ENCODE assay signal across 30 cellular contexts in the genomic region with DNA sequence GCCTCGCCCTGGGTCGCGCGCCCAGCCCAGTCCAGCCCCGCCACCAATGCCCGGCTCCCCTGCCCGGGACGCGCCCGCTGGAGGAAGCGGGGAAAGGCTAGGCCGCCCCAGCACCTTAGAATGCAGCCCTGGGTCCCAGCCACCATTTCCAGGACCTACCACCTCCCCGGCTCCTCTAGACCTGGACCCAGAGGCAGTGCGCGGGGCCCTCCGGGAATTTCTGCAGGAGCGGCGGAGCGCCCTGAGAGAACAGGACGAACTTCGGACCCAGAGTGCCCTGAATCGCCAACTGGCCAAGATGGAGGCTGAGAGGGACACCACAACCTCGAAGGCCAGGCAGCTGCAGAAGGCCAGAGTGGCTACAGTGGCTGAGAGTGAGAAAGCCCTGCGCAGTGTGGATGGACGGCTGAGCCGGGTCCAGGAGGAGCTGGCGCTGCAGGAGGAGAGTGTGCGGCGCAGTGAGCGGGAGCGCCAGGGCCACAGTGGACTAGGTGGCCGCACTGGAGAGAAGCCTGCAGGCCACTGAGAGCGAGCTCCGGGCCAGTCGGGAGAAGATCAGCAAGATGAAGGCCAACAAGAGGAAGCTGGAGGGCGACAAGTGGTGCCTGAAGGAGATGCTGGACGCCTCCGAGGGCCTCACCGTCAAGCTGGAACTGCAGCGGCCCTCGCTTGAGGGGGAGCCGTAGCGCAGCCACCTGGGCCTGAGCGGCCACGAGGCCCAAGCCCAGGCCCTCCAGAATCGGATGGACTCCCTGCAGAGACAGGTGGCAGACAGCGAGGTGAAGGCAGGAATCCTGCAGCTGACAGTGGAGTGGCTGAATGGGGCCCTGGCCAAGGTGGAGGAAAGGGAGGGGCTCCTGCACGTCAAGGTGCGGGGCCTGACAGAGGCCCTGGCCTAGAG.
"Had no signal": no experiment of that assay in that cellular context is flagged by ENCODE, and none has a peak within 500 bp of the region (broad histone marks: within the 10 kb centered on the region; RNA-seq: fewer than 3 reads in every experiment).

No MANE protein-coding gene starts in this region.

- H3K4me3 ChIP-seq: ascending aorta, breast epithelium, cardiac muscle cell, coronary artery, dorsolateral prefrontal cortex had no signal

- H3K27ac Mint-ChIP-seq: activated CD4-positive, alpha-beta memory T cell treated with anti-CD3 and anti-CD28 coated beads for 36 hours; activated CD4-positive, alpha-beta T cell treated with anti-CD3 and anti-CD28 coated beads for 36 hours; activated CD4-positive, alpha-beta T cell treated with anti-CD3 and anti-CD28 coated beads, Interleukin-2, amount 10 ng/mL, durations not matched to agents 24 days and 14 days; activated CD8-positive, alpha-beta memory T cell treated with anti-CD3 and anti-CD28 coated beads, Interleukin-2, amount 10 ng/mL, durations not matched to agents 7 days and 5 days; activated CD8-positive, alpha-beta T cell treated with anti-CD3 and anti-CD28 coated beads, Interleukin-2, amount 10 ng/mL, durations not matched to agents 7 days and 5 days; activated naive CD4-positive, alpha-beta T cell treated with anti-CD3 and anti-CD28 coated beads, Interleukin-2, amount 10 ng/mL, durations not matched to agents 7 days and 5 days; activated naive CD4-positive, alpha-beta T cell treated with anti-CD3 and anti-CD28 coated beads, Interleukin-2, amount 50 U/mL, for 72 hours; activated naive CD8-positive, alpha-beta T cell treated with anti-CD3 and anti-CD28 coated beads, Interleukin-2, amount 10 ng/mL, durations not matched to agents 7 days and 5 days; activated T-cell treated with anti-CD3 and anti-CD28 coated beads, Interleukin-2, amount 50 U/mL, for 72 hours; brain; dendritic cell treated with granulocyte-macrophage colony-stimulating factor and Interleukin-4, amounts not matched to agents 40 ng/mL and 50 ng/mL, for 4 days; endodermal cell; T-helper 1 cell treated with Interleukin-12 subunit alpha and Interleukin-12 subunit beta and Interleukin-4 antibody, amounts not matched to agents 30 μg/mL and 1 μg/mL, for 36 hours had no signal

- H3K36me3 ChIP-seq: ascending aorta, breast epithelium, cardiac muscle cell had no signal

- DNase-seq: activated CD4-positive, alpha-beta memory T cell treated with anti-CD3 and anti-CD28 coated beads for 36 hours; activated CD4-positive, alpha-beta T cell treated with anti-CD3 and anti-CD28 coated beads for 36 hours; activated CD4-positive, alpha-beta T cell treated with anti-CD3 and anti-CD28 coated beads, Interleukin-2, amount 10 ng/mL, durations not matched to agents 24 days and 14 days; activated CD4-positive, CD25-positive, alpha-beta regulatory T cell; activated CD4-positive, CD25-positive, alpha-beta regulatory T cell treated with anti-CD3 and anti-CD28 coated beads, Interleukin-2, amount 50 U/mL, for 72 hours; activated CD8-positive, alpha-beta memory T cell treated with anti-CD3 and anti-CD28 coated beads, Interleukin-2, amount 10 ng/mL, durations not matched to agents 7 days and 5 days; activated CD8-positive, alpha-beta memory T cell treated with anti-CD3 and anti-CD28 coated beads, Interleukin-2, amount 50 U/mL, for 4 hours; activated CD8-positive, alpha-beta T cell treated with anti-CD3 and anti-CD28 coated beads, Interleukin-2, amount 10 ng/mL, durations not matched to agents 7 days and 5 days; activated gamma-delta T cell; activated naive CD4-positive, alpha-beta T cell; activated naive CD4-positive, alpha-beta T cell treated with anti-CD3 and anti-CD28 coated beads, Interleukin-2, amount 10 ng/mL, durations not matched to agents 7 days and 5 days; activated naive CD8-positive, alpha-beta T cell treated with anti-CD3 and anti-CD28 coated beads, Interleukin-2, amount 10 ng/mL, durations not matched to agents 7 days and 5 days; activated T-cell treated with anti-CD3 and anti-CD28 coated beads, Interleukin-2, amount 50 U/mL, for 1 hour; activated T-cell treated with anti-CD3 and anti-CD28 coated beads, Interleukin-2, amount 50 U/mL, for 72 hours; central memory CD4-positive, alpha-beta T cell; cerebellar nuclear complex; dorsolateral prefrontal cortex; effector memory CD4-positive, alpha-beta T cell; endodermal cell; foreskin fibroblast; head of caudate nucleus; T1000 had no signal

- H3K27me3 ChIP-seq: ascending aorta, cardiac muscle cell had no signal

- H3K27me3 Mint-ChIP-seq: activated CD4-positive, alpha-beta memory T cell treated with anti-CD3 and anti-CD28 coated beads for 36 hours; activated CD4-positive, alpha-beta T cell treated with anti-CD3 and anti-CD28 coated beads for 36 hours; activated naive CD8-positive, alpha-beta T cell treated with anti-CD3 and anti-CD28 coated beads, Interleukin-2, amount 10 ng/mL, durations not matched to agents 7 days and 5 days; brain had no signal

- H3K4me1 ChIP-seq: ascending aorta, breast epithelium had no signal

- H3K4me3 Mint-ChIP-seq: activated CD4-positive, alpha-beta memory T cell treated with anti-CD3 and anti-CD28 coated beads for 36 hours; activated CD4-positive, alpha-beta T cell treated with anti-CD3 and anti-CD28 coated beads for 36 hours; activated CD4-positive, alpha-beta T cell treated with anti-CD3 and anti-CD28 coated beads, Interleukin-2, amount 10 ng/mL, durations not matched to agents 24 days and 14 days; activated CD8-positive, alpha-beta memory T cell treated with anti-CD3 and anti-CD28 coated beads, Interleukin-2, amount 10 ng/mL, durations not matched to agents 7 days and 5 days; activated CD8-positive, alpha-beta T cell treated with anti-CD3 and anti-CD28 coated beads, Interleukin-2, amount 10 ng/mL, durations not matched to agents 7 days and 5 days; activated naive CD4-positive, alpha-beta T cell treated with anti-CD3 and anti-CD28 coated beads, Interleukin-2, amount 10 ng/mL, durations not matched to agents 7 days and 5 days; activated naive CD8-positive, alpha-beta T cell treated with anti-CD3 and anti-CD28 coated beads, Interleukin-2, amount 10 ng/mL, durations not matched to agents 7 days and 5 days; activated T-cell treated with anti-CD3 and anti-CD28 coated beads, Interleukin-2, amount 50 U/mL, for 72 hours; brain; dendritic cell treated with granulocyte-macrophage colony-stimulating factor and Interleukin-4, amounts not matched to agents 40 ng/mL and 50 ng/mL, for 4 days; endodermal cell; T-helper 1 cell treated with Interleukin-12 subunit alpha and Interleukin-12 subunit beta and Interleukin-4 antibody, amounts not matched to agents 30 μg/mL and 1 μg/mL, for 36 hours had no signal

- ATAC-seq: activated CD4-positive, alpha-beta T cell treated with anti-CD3 and anti-CD28 coated beads for 36 hours; activated CD8-positive, alpha-beta memory T cell treated with anti-CD3 and anti-CD28 coated beads, Interleukin-2, amount 10 ng/mL, durations not matched to agents 7 days and 5 days; activated CD8-positive, alpha-beta T cell treated with anti-CD3 and anti-CD28 coated beads, Interleukin-2, amount 10 ng/mL, durations not matched to agents 7 days and 5 days; activated naive CD4-positive, alpha-beta T cell treated with anti-CD3 and anti-CD28 coated beads, Interleukin-2, amount 50 U/mL, for 72 hours; activated T-cell treated with anti-CD3 and anti-CD28 coated beads, Interleukin-2, amount 50 U/mL, for 72 hours had no signal

- H3K27ac ChIP-seq: ascending aorta, breast epithelium, cardiac muscle cell, coronary artery, dorsolateral prefrontal cortex had no signal

- H3K9me3 Mint-ChIP-seq: activated CD4-positive, alpha-beta memory T cell treated with anti-CD3 and anti-CD28 coated beads for 36 hours; activated CD4-positive, alpha-beta T cell treated with anti-CD3 and anti-CD28 coated beads, Interleukin-2, amount 10 ng/mL, durations not matched to agents 24 days and 14 days; activated naive CD4-positive, alpha-beta T cell treated with anti-CD3 and anti-CD28 coated beads, Interleukin-2, amount 10 ng/mL, durations not matched to agents 7 days and 5 days; activated naive CD4-positive, alpha-beta T cell treated with anti-CD3 and anti-CD28 coated beads, Interleukin-2, amount 50 U/mL, for 72 hours; activated naive CD8-positive, alpha-beta T cell treated with anti-CD3 and anti-CD28 coated beads, Interleukin-2, amount 10 ng/mL, durations not matched to agents 7 days and 5 days; activated T-cell treated with anti-CD3 and anti-CD28 coated beads, Interleukin-2, amount 50 U/mL, for 72 hours; T-helper 1 cell treated with Interleukin-12 subunit alpha and Interleukin-12 subunit beta and Interleukin-4 antibody, amounts not matched to agents 30 μg/mL and 1 μg/mL, for 36 hours had no signal

- H3K4me1 Mint-ChIP-seq: activated CD8-positive, alpha-beta memory T cell treated with anti-CD3 and anti-CD28 coated beads, Interleukin-2, amount 10 ng/mL, durations not matched to agents 7 days and 5 days; activated naive CD4-positive, alpha-beta T cell treated with anti-CD3 and anti-CD28 coated beads, Interleukin-2, amount 10 ng/mL, durations not matched to agents 7 days and 5 days; activated naive CD8-positive, alpha-beta T cell treated with anti-CD3 and anti-CD28 coated beads, Interleukin-2, amount 10 ng/mL, durations not matched to agents 7 days and 5 days; brain; endodermal cell had no signal

- H3K9me3 ChIP-seq: ascending aorta, breast epithelium had no signal
